Comparison of ENCODE assay signal across 1 cellular context in genomic region chr15:78396976-78397375, GRCh38.
TF ChIP-seq lines count a peak whose summit lies in the region.

No MANE protein-coding gene starts in this region.

TF ChIP-seq in HepG2, 621 proteins besides CTCF, POLR2A, EP300 and RAD21 (continued from another document):
- TF ChIP-seq ZNF687 (CRISPR knock-in tag; IDR thresholded peaks at IDR 0.05) (0 out of 2 replicates have a peak, but pooled peaks have one; percentile 13), KDM5B (CRISPR knock-in tag; IDR thresholded peaks at IDR 0.05; ENCODE audit: borderline replicate concordance) (0 out of 2 replicates have a peak, but pooled peaks have one; percentile 34), SOX6 (IDR thresholded peaks at IDR 0.05) (no peak), SOX6 (CRISPR knock-in tag; IDR thresholded peaks at IDR 0.05) (peak; percentile 55), AFF4 (CRISPR knock-in tag; IDR thresholded peaks at IDR 0.05) (no peak), RAD51 (IDR thresholded peaks at IDR 0.05; ENCODE audit: borderline replicate concordance) (no peak), ZNF770 (CRISPR knock-in tag; IDR thresholded peaks at IDR 0.05) (no peak), SP5 (CRISPR knock-in tag; IDR thresholded peaks at IDR 0.05; ENCODE audit: borderline replicate concordance, low read depth) (no peak), FOXP4 (CRISPR knock-in tag; IDR thresholded peaks at IDR 0.05) (no peak), CEBPB (IDR thresholded peaks at IDR 0.05; ENCODE audit: borderline replicate concordance, low read depth, low read length) (peak; percentile 56; the same call in 1 of the 2 replicates), ZNF776 (CRISPR knock-in tag; IDR thresholded peaks at IDR 0.05) (no peak), STAG1 (CRISPR knock-in tag; IDR thresholded peaks at IDR 0.05) (peak; percentile 50), SOX13 (IDR thresholded peaks at IDR 0.05) (no peak), SOX13 (CRISPR knock-in tag; conservative IDR thresholded peaks at IDR 0.05 in 1 of 2, IDR thresholded peaks at IDR 0.05 in 1 of 2) (peak in 1 of 2 experiments; percentile 35; a peak in 1 of 4 replicates), ZNF383 (CRISPR knock-in tag; IDR thresholded peaks at IDR 0.05; ENCODE audit: borderline replicate concordance) (no peak), CEBPG (CRISPR knock-in tag; IDR thresholded peaks at IDR 0.05) (0 out of 2 replicates have a peak, but pooled peaks have one; percentile 16), ZNF563 (CRISPR knock-in tag; IDR thresholded peaks at IDR 0.05) (no peak), NFE2 (CRISPR knock-in tag; IDR thresholded peaks at IDR 0.05) (no peak), ZBED4 (CRISPR knock-in tag; IDR thresholded peaks at IDR 0.05; ENCODE audit: borderline replicate concordance) (peak; percentile 81), MAFK (conservative IDR thresholded peaks at IDR 0.05 in 1 of 2, IDR thresholded peaks at IDR 0.05 in 1 of 2; ENCODE audit: low read length in 2 of 2) (0 out of 4 replicates have a peak, but pooled peaks of 1 of the 2 experiments have one; percentile 12), SMC3 (IDR thresholded peaks at IDR 0.05; ENCODE audit: low read length) (peak; percentile 4; the same call in 1 of the 2 replicates), ZNF121 (CRISPR knock-in tag; IDR thresholded peaks at IDR 0.05) (peak; percentile 70), THRA (CRISPR knock-in tag; IDR thresholded peaks at IDR 0.05; ENCODE audit: borderline replicate concordance) (no peak), ISL2 (CRISPR knock-in tag; IDR thresholded peaks at IDR 0.05) (no peak), ZNF639 (CRISPR knock-in tag; conservative IDR thresholded peaks at IDR 0.05) (no peak), KDM6A (CRISPR knock-in tag; IDR thresholded peaks at IDR 0.05; ENCODE audit: low read depth) (no peak), IKZF5 (CRISPR knock-in tag; IDR thresholded peaks at IDR 0.05) (no peak)
